In the genomic region with DNA sequence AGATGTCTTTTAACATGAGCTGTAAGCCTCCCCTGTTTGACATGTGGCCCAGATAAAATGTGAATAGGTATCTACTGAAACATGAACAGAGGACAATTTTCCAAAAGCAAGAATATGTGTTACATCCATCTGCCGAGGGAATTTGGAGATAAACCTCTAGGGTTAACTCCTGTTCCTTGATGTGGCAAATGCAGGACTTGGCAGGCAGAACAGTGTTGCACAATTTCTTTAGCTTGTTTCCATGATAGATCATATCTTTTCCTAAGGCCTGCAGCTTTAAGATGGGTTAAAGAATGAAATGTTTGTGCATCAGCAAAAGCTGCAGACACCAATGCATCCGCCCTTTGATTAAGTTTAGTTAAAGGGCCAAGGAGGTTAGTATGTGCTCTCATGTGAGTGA, we compare ENCODE assay signal across 7 cellular contexts. TPM values are rescaled to one million over a fixed set of nuclear protein-coding genes. Genes with fewer than 3 reads are reported as not detected.
DNase-seq lines count a peak whose midpoint lies in the region; ATAC-seq, FAIRE-seq and TF ChIP-seq lines count a peak whose summit lies in the region.
"Not testable (repeated sequence)": the region's sequence is repeated elsewhere in the genome, so short reads cannot be mapped to it uniquely, and the experiment has no call there.

No MANE protein-coding gene starts in this region.

- H3K9me3 ChIP-seq in GM23248 (ENCODE audit: low read depth); HepG2 (ENCODE audit: low read length); smooth muscle cell (replicated peaks; ENCODE audit: low read depth): not testable (repeated sequence)
- 0 out of 2 replicates have a peak, but pooled peaks cover 10% of the 10 kb centered on the region for H3K9me3 ChIP-seq in PC-9 (ENCODE audit: insufficient read depth, low read depth)

- not testable (repeated sequence) for H3K4me3 ChIP-seq in GM23248; PC-9; cardiac fibroblast (replicated peaks in 1 of 2; ENCODE audit: low read depth in 2 of 2, low read length in 2 of 2); HepG2 (replicated peaks in 1 of 3; ENCODE audit: insufficient read depth in 1 of 3, low read depth in 2 of 3, low read length in 3 of 3); smooth muscle cell

- TF ChIP-seq RAD21 in HepG2 (CRISPR knock-in tag; IDR thresholded peaks at IDR 0.05), result not testable (repeated sequence)

- FAIRE-seq in HepG2 (lab: Jason Lieb, UNC), result not testable (repeated sequence)

- not testable (repeated sequence) for H3F3A ChIP-seq in GM23248 (ENCODE audit: insufficient read depth); PC-9 (ENCODE audit: insufficient read depth, low read depth); smooth muscle cell (ENCODE audit: low read depth)

- H3K9ac ChIP-seq in GM23248; HepG2 (ENCODE audit: insufficient read depth, low read depth, low read length); smooth muscle cell (ENCODE audit: low read depth): not testable (repeated sequence)

- not testable (repeated sequence) for H3K27me3 ChIP-seq in GM23248 (replicated peaks; ENCODE audit: insufficient read depth); PC-9 (ENCODE audit: insufficient read depth, low read depth); HepG2 (ENCODE audit: control insufficient read depth in 1 of 2, insufficient read depth in 2 of 2, low read length in 2 of 2); smooth muscle cell (ENCODE audit: low read depth)

- not testable (repeated sequence) for BruUV-seq in PC-9 (replicated peaks; lab: Mats Ljungman, UMichigan); HepG2 (replicated peaks; lab: Mats Ljungman, UMichigan)

- not testable (repeated sequence) for H2AFZ ChIP-seq in GM23248; PC-9; HepG2 (ENCODE audit: low read length); smooth muscle cell (ENCODE audit: low read depth)

- intact Hi-C loops in PC-9 (cut with micrococcal nuclease; ENCODE audit: unreplicated experiment); HepG2 (cut with micrococcal nuclease; ENCODE audit: unreplicated experiment): not testable (repeated sequence)

- not testable (repeated sequence) for H3K4me2 ChIP-seq in GM23248 (ENCODE audit: unreplicated experiment); HepG2 (ENCODE audit: low read depth, low read length)
- H3K4me2 ChIP-seq in PC-9 (0 out of 2 replicates have a peak overlapping the region, but pooled peaks have one; percentile 39), smooth muscle cell (peak overlapping the region; percentile 37)

- TF ChIP-seq CTCF in PC-9 (conservative IDR thresholded peaks at IDR 0.05); cardiac fibroblast (IDR thresholded peaks at IDR 0.05; ENCODE audit: low read depth, low read length); HepG2 (CRISPR knock-in tag; IDR thresholded peaks at IDR 0.05); smooth muscle cell (IDR thresholded peaks at IDR 0.05; ENCODE audit: borderline replicate concordance, insufficient read depth, poor library complexity, severe bottlenecking): not testable (repeated sequence)

- WGBS in GM23248 (ENCODE audit: low coverage in 1 of 2, low lambda C conversion rate in 2 of 2, missing lambda C conversion rate in 2 of 2), 2 experiments, result 50 to 66% methylated on average over 2 of the region's 2 CpGs
- 21% methylated on average over 2 of the region's 2 CpGs for WGBS in HepG2 (ENCODE audit: low lambda C conversion rate)
- WGBS in smooth muscle cell (ENCODE audit: low lambda C conversion rate), result 52% methylated on average over 2 of the region's 2 CpGs

- not testable (repeated sequence) for TF ChIP-seq EP300 in HepG2 (IDR thresholded peaks at IDR 0.05; ENCODE audit: low read depth in 2 of 2, low read length in 2 of 2); HepG2 (CRISPR knock-in tag; IDR thresholded peaks at IDR 0.05; ENCODE audit: borderline replicate concordance)

- not testable (repeated sequence) for TF ChIP-seq POLR2A in HepG2 (IDR thresholded peaks at IDR 0.05; ENCODE audit: insufficient read depth in 1 of 2, low read depth in 2 of 2, low read length in 2 of 2)

- not testable (repeated sequence) for H3K27ac ChIP-seq in GM23248; PC-9; HepG2 (ENCODE audit: extremely low read length, insufficient read depth, low read length); smooth muscle cell (ENCODE audit: low read depth)

- H3K36me3 ChIP-seq in GM23248 (ENCODE audit: low read depth); PC-9 (ENCODE audit: low read depth); HepG2 (replicated peaks in 1 of 2; ENCODE audit: control insufficient read depth in 1 of 2, insufficient read depth in 2 of 2, low read length in 2 of 2); smooth muscle cell (ENCODE audit: low read depth): not testable (repeated sequence)

- H4K20me1 ChIP-seq in GM23248 (ENCODE audit: insufficient read depth); PC-9 (ENCODE audit: insufficient read depth); HepG2 (ENCODE audit: insufficient read depth, low read length); smooth muscle cell (ENCODE audit: low read depth): not testable (repeated sequence)

- H3K4me1 ChIP-seq in GM23248 (ENCODE audit: insufficient read depth); HepG2 (ENCODE audit: insufficient read depth, low read length); smooth muscle cell (ENCODE audit: low read depth): not testable (repeated sequence)
- H3K4me1 ChIP-seq in PC-9 (replicated peaks; ENCODE audit: insufficient read depth), result peaks cover 25% of the 10 kb centered on the region

- DNase-seq in GM23248 (peak; percentile 35), PC-9 (peak in 1 of 2 experiments; percentile 62), amniotic epithelial cell (ENCODE audit: low read depth) (peak; percentile 84), cardiac fibroblast (ENCODE audit: low read depth in 2 of 2) (peak; percentile 49 to 62), fibroblast of peridontal ligament (ENCODE audit: extremely low read depth) (peak; percentile 68)
- not testable (repeated sequence) for DNase-seq in HepG2 (ENCODE audit: low spot score); smooth muscle cell (lab: John Stamatoyannopoulos, UW; ENCODE audit: unreplicated experiment)

- in situ Hi-C loops in GM23248 (cut with MboI); HepG2 (cut with HindIII; ENCODE audit: extremely low pct_ligation_motif_present, low pct_unique_long_range_greater_than_20kb): not testable (repeated sequence)

- H3K9me2 ChIP-seq in GM23248 (ENCODE audit: insufficient read depth); PC-9 (ENCODE audit: insufficient read depth): not testable (repeated sequence)

- CTCF ChIA-PET in PC-9 (lab: Charles Lee), result interaction anchor here (0.6 kb wide), 1 partner anchor 9 kb away, joined by 3 read pairs; no protein-coding TSS in a partner anchor
- CTCF ChIA-PET in HepG2 (lab: Yijun Ruan, JAX; ENCODE audit: low intra/inter-chr PET ratio, low total read pairs), result not testable (repeated sequence)

- not testable (repeated sequence) for H3K79me2 ChIP-seq in GM23248 (ENCODE audit: insufficient read depth); PC-9 (ENCODE audit: low read depth); HepG2 (ENCODE audit: insufficient read depth, low read length); smooth muscle cell (ENCODE audit: low read depth)

- POLR2A ChIA-PET in PC-9 (lab: Charles Lee; ENCODE audit: unreplicated experiment), result not testable (repeated sequence)
- POLR2A ChIA-PET in HepG2 (lab: Yijun Ruan, JAX), result interaction anchor here (1.3 kb wide), 1 partner anchor 13 kb away, joined by 5 read pairs; a partner anchor contains a TSS

- ATAC-seq in HepG2, result not testable (repeated sequence)

RNA-seq across cellular contexts. Expression of a gene that starts 13.3 kb away (rescaled TPM):
- total RNA-seq in GM23248 (2014; rRNA removed; shearing (Covaris generic)), result 43.1 and 50.4 TPM in 2 replicates
- polyA plus RNA-seq in GM23248 (2016; fragmentation: Nextera tagmentation; extraction: Ambion mirVana), result 80.2 and 92.1 TPM in 2 replicates
- 42.1 and 59.5 TPM in 2 replicates for total RNA-seq in PC-9 (2021)
- 121 and 177 TPM in 2 replicates for total RNA-seq in HepG2 (2016; rRNA removed; fragmentation: Illumina TruSeq; extraction: Trizol)
- 31.2 TPM in 2 replicates for total RNA-seq in HepG2 (2016; cell fraction: cytosol; rRNA removed; fragmentation: Illumina TruSeq; extraction: Trizol; ENCODE audit: low read depth)
- total RNA-seq in HepG2 (2016; cell fraction: insoluble cytoplasmic fraction; rRNA removed; fragmentation: Illumina TruSeq; extraction: Trizol), result 125 and 187 TPM in 2 replicates
- 41.6 and 51.0 TPM in 2 replicates for total RNA-seq in HepG2 (2016; cell fraction: membrane; rRNA removed; fragmentation: Illumina TruSeq; extraction: Trizol)
- total RNA-seq in HepG2 (2016; cell fraction: nucleus; rRNA removed; fragmentation: Illumina TruSeq; extraction: Trizol), result 69.5 and 70.0 TPM in 2 replicates
- polyA plus RNA-seq in HepG2 (2011; rRNA removed), result 45.3 and 58.7 TPM in 2 replicates
- 39.6 and 47.4 TPM in 2 replicates for polyA plus RNA-seq in HepG2 (2011; cell fraction: cytosol; rRNA removed)
- 26.7 and 26.8 TPM in 2 replicates for polyA plus RNA-seq in HepG2 (2011; cell fraction: nucleus; rRNA removed)
- polyA plus RNA-seq in HepG2 (2012), result 65.3 and 92.3 TPM in 2 replicates
- 25.2 and 26.0 TPM in 2 replicates for polyA plus RNA-seq in HepG2 (2016; cell fraction: cytosol; fragmentation: Illumina TruSeq; extraction: Trizol; ENCODE audit: low read depth)
- polyA plus RNA-seq in HepG2 (2016; cell fraction: insoluble cytoplasmic fraction; fragmentation: Illumina TruSeq; extraction: Trizol; ENCODE audit: low read depth), result 158 and 174 TPM in 2 replicates
- polyA plus RNA-seq in HepG2 (2016; cell fraction: membrane; fragmentation: Illumina TruSeq; extraction: Trizol; ENCODE audit: low read depth), result 35.6 and 36.5 TPM in 2 replicates
- 85.8 and 89.0 TPM in 2 replicates for polyA plus RNA-seq in HepG2 (2016; cell fraction: nucleus; fragmentation: Illumina TruSeq; extraction: Trizol; ENCODE audit: insufficient read depth, low read depth)
- 19.3 and 19.7 TPM in 2 replicates for polyA minus RNA-seq in HepG2 (2011; rRNA and poly(A)+ RNA removed; ENCODE audit: low replicate concordance)
- 26.4 and 32.6 TPM in 2 replicates for polyA minus RNA-seq in HepG2 (2011; cell fraction: cytosol; rRNA and poly(A)+ RNA removed)
- 38.4 and 44.0 TPM in 2 replicates for polyA minus RNA-seq in HepG2 (2011; cell fraction: nucleus; rRNA and poly(A)+ RNA removed)
- 63.1 and 63.3 TPM in 2 replicates for total RNA-seq in smooth muscle cell
- 77.0 and 81.7 TPM in 2 replicates for polyA plus RNA-seq in smooth muscle cell

RNA-seq across cellular contexts. Expression of a gene that starts 43.9 kb away (rescaled TPM):
- total RNA-seq in GM23248 (2014; rRNA removed; shearing (Covaris generic)), result 0.11 TPM in 1 of 2 replicates, not detected in the other
- polyA plus RNA-seq in GM23248 (2016; fragmentation: Nextera tagmentation; extraction: Ambion mirVana) (not detected in 2 replicates), HepG2 (2011; rRNA removed) (0.01 TPM in 1 of 2 replicates, not detected in the other), smooth muscle cell (0.47 and 0.96 TPM in 2 replicates)
- total RNA-seq in PC-9 (2021) (not detected in 2 replicates), HepG2 (2016; rRNA removed; fragmentation: Illumina TruSeq; extraction: Trizol) (not detected in 2 replicates), smooth muscle cell (0.27 and 0.72 TPM in 2 replicates)
- total RNA-seq in HepG2 (2016; cell fraction: cytosol; rRNA removed; fragmentation: Illumina TruSeq; extraction: Trizol; ENCODE audit: low read depth), result not detected in 2 replicates
- 0.13 and 0.19 TPM in 2 replicates for total RNA-seq in HepG2 (2016; cell fraction: insoluble cytoplasmic fraction; rRNA removed; fragmentation: Illumina TruSeq; extraction: Trizol)
- total RNA-seq in HepG2 (2016; cell fraction: membrane; rRNA removed; fragmentation: Illumina TruSeq; extraction: Trizol), result not detected in 2 replicates
- total RNA-seq in HepG2 (2016; cell fraction: nucleus; rRNA removed; fragmentation: Illumina TruSeq; extraction: Trizol), result 0.28 TPM in 1 of 2 replicates, not detected in the other
- under 0.01 TPM in 2 replicates for polyA plus RNA-seq in HepG2 (2011; cell fraction: cytosol; rRNA removed)
- 0.02 and 0.06 TPM in 2 replicates for polyA plus RNA-seq in HepG2 (2011; cell fraction: nucleus; rRNA removed)
- 0.01 and 0.03 TPM in 2 replicates for polyA plus RNA-seq in HepG2 (2012)
- not detected in 2 replicates for polyA plus RNA-seq in HepG2 (2016; cell fraction: cytosol; fragmentation: Illumina TruSeq; extraction: Trizol; ENCODE audit: low read depth)
- polyA plus RNA-seq in HepG2 (2016; cell fraction: insoluble cytoplasmic fraction; fragmentation: Illumina TruSeq; extraction: Trizol; ENCODE audit: low read depth), result not detected in 2 replicates
- polyA plus RNA-seq in HepG2 (2016; cell fraction: membrane; fragmentation: Illumina TruSeq; extraction: Trizol; ENCODE audit: low read depth), result not detected in 2 replicates
- polyA plus RNA-seq in HepG2 (2016; cell fraction: nucleus; fragmentation: Illumina TruSeq; extraction: Trizol; ENCODE audit: insufficient read depth, low read depth), result not detected in 2 replicates
- 0.02 and 0.05 TPM in 2 replicates for polyA minus RNA-seq in HepG2 (2011; rRNA and poly(A)+ RNA removed; ENCODE audit: low replicate concordance)
- not detected in 2 replicates for polyA minus RNA-seq in HepG2 (2011; cell fraction: cytosol; rRNA and poly(A)+ RNA removed)
- 0.12 and 0.13 TPM in 2 replicates for polyA minus RNA-seq in HepG2 (2011; cell fraction: nucleus; rRNA and poly(A)+ RNA removed)
